ENCODE assay signal across 10 cellular contexts in the genomic region with DNA sequence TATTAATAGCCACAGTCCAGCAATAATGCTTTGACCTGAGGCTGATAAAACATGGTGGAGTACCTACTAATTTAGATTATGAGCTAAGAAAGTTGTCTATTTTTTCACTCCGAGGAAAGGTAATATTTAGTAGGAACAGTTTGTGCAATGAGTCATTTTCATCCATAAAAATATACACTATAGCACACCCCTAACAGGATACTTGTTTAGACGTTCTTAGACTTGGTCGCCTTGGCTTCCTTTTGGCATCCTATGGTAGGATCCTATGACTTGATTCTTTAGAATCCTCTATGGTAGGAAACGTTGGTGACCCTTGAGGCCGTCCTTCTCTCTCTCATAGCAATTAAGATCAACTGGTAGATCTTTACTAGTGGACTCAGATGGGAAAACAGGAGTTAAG.
"Had no signal": no experiment of that assay in that cellular context is flagged by ENCODE, and none has a peak within 500 bp of the region (broad histone marks: within the 10 kb centered on the region; RNA-seq: fewer than 3 reads in every experiment).

No MANE protein-coding gene starts in this region.

- H3K4me1 ChIP-seq: HAP-1 had no signal

- DNase-seq: GM23248, GOT3, H7, HFFc6, IMR-90, KG1 had no signal

- ATAC-seq: HCT116, K562 had no signal

- H3K9me3 ChIP-seq: HAP-1 had no signal

- H3K4me3 ChIP-seq: GM23248, HAP-1, K562 had no signal

- H2AFZ ChIP-seq: GM23248 had no signal

- FAIRE-seq: HTR-8/SVneo, K562 had no signal

- H3K9ac ChIP-seq: GM23248 had no signal

- H3K36me3 ChIP-seq: HAP-1 had no signal

- H3K27ac ChIP-seq: GM23248 had no signal
